ENCODE assay signal across 8 cellular contexts in genomic region chrX:1212532-1212931, GRCh38. TPM values are rescaled to one million over a fixed set of nuclear protein-coding genes. Genes with fewer than 3 reads are reported as not detected.
DNase-seq lines count a peak whose midpoint lies in the region; ATAC-seq and TF ChIP-seq lines count a peak whose summit lies in the region.
"Had no signal": no experiment of that assay in that cellular context is flagged by ENCODE, and none has a peak within 500 bp of the region (broad histone marks: within the 10 kb centered on the region; RNA-seq: fewer than 3 reads in every experiment).

Gene CRLF2 (minus strand): TSS chrX:1212649. CDS start chrX:1212634, 15 bp downstream.

- H3K36me3 Mint-ChIP-seq in T-helper 1 cell treated with Interleukin-12 subunit alpha and Interleukin-12 subunit beta and Interleukin-4 antibody, amounts not matched to agents 30 μg/mL and 1 μg/mL, for 36 hours (ENCODE audit: low read depth), result peaks cover 18% of the 10 kb centered on the region
- no peaks in the 10 kb centered on the region for H3K36me3 Mint-ChIP-seq in osteocyte (ENCODE audit: unreplicated experiment)

- H3K4me3 ChIP-seq in body of pancreas, result no peak within 1 kb of the TSS

- no peaks in the 10 kb centered on the region for H3K9me3 ChIP-seq in body of pancreas

- H3K4me1 ChIP-seq in body of pancreas, result no peaks in the 10 kb centered on the region

- intact Hi-C loops in body of pancreas (cut with DNase I), result no loop called here

- peaks cover 11% of the 10 kb centered on the region for H3K9me3 Mint-ChIP-seq in T-helper 1 cell treated with Interleukin-12 subunit alpha and Interleukin-12 subunit beta and Interleukin-4 antibody, amounts not matched to agents 30 μg/mL and 1 μg/mL, for 36 hours
- no peaks in the 10 kb centered on the region for H3K9me3 Mint-ChIP-seq in osteocyte (ENCODE audit: unreplicated experiment)

- H3K27ac ChIP-seq in body of pancreas, result no peak within 1 kb of the TSS

- no peak for TF ChIP-seq CTCF in osteocyte (IDR thresholded peaks at IDR 0.05)
- no peak for TF ChIP-seq CTCF in body of pancreas (IDR thresholded peaks at IDR 0.05)

- TF ChIP-seq POLR2A in body of pancreas (IDR thresholded peaks at IDR 0.05), result no peak

- H3K27me3 ChIP-seq in body of pancreas, result no peaks in the 10 kb centered on the region

- 28 to 36% methylated on average over 5 of the region's 5 CpGs for WGBS in body of pancreas, 2 donors

- H3K27me3 Mint-ChIP-seq in T-helper 1 cell treated with Interleukin-12 subunit alpha and Interleukin-12 subunit beta and Interleukin-4 antibody, amounts not matched to agents 30 μg/mL and 1 μg/mL, for 36 hours (ENCODE audit: low read depth), result peaks cover 3% of the 10 kb centered on the region
- no peaks in the 10 kb centered on the region for H3K27me3 Mint-ChIP-seq in osteocyte (ENCODE audit: unreplicated experiment)

- H3K4me1 Mint-ChIP-seq in T-helper 1 cell treated with Interleukin-12 subunit alpha and Interleukin-12 subunit beta and Interleukin-4 antibody, amounts not matched to agents 30 μg/mL and 1 μg/mL, for 36 hours (ENCODE audit: low read depth), result peaks cover 35% of the 10 kb centered on the region
- peaks cover 19% of the 10 kb centered on the region for H3K4me1 Mint-ChIP-seq in osteocyte (ENCODE audit: unreplicated experiment)

- DNase-seq in osteocyte (ENCODE audit: extremely low spot score, unreplicated experiment), result no peak
- DNase-seq in body of pancreas, result no peak
- no peak for DNase-seq in NCI-H2029 treated with DMSO at 0.1 percent for 48 hours (lab: John Stamatoyannopoulos, UW)

- peak within 1 kb of the TSS; percentile 88 for H3K4me3 Mint-ChIP-seq in T-helper 1 cell treated with Interleukin-12 subunit alpha and Interleukin-12 subunit beta and Interleukin-4 antibody, amounts not matched to agents 30 μg/mL and 1 μg/mL, for 36 hours
- H3K4me3 Mint-ChIP-seq in osteocyte (ENCODE audit: unreplicated experiment), result peak within 1 kb of the TSS; percentile 14

- ATAC-seq in GM18861 (IDR thresholded peaks at IDR 0.05; ENCODE audit: unreplicated experiment) (peak; percentile 85), HG03039 (IDR thresholded peaks at IDR 0.05; ENCODE audit: unreplicated experiment) (peak; percentile 55), GM21528 (IDR thresholded peaks at IDR 0.05; ENCODE audit: low FRiP score, unreplicated experiment) (no peak), body of pancreas (no peak)

- no peaks in the 10 kb centered on the region for H3K36me3 ChIP-seq in body of pancreas (replicated peaks in 1 of 2; ENCODE audit: insufficient read depth in 1 of 2, low read depth in 2 of 2)

- H3K27ac Mint-ChIP-seq in T-helper 1 cell treated with Interleukin-12 subunit alpha and Interleukin-12 subunit beta and Interleukin-4 antibody, amounts not matched to agents 30 μg/mL and 1 μg/mL, for 36 hours, result peak within 1 kb of the TSS; percentile 95
- peak within 1 kb of the TSS; percentile 52 for H3K27ac Mint-ChIP-seq in osteocyte (ENCODE audit: unreplicated experiment)

RNA-seq across cellular contexts. Expression of gene CRLF2, which starts in this region (rescaled TPM):
- not detected in 2 replicates for total RNA-seq in osteocyte
- total RNA-seq in body of pancreas, result not detected
- total RNA-seq: glomerular endothelial cell had no signal

Comparison
In these comparisons a context has a peak if more than half of its experiments do, and no peak if none do; other contexts are left out.
1. ATAC-seq: peak in GM18861 (single experiment) and HG03039 (single experiment); none in GM21528 (single experiment) and body of pancreas (single experiment).